ENCODE assay signal across 8 cellular contexts in genomic region chr22:25563757-25564319, GRCh38. TPM values are rescaled to one million over a fixed set of nuclear protein-coding genes. Genes with fewer than 3 reads are reported as not detected.
DNase-seq lines count a peak whose midpoint lies in the region; ATAC-seq and TF ChIP-seq lines count a peak whose summit lies in the region.

No MANE protein-coding gene starts in this region.

- no peak overlapping the region for H2BK12ac ChIP-seq in H9 (ENCODE audit: insufficient read length, low read depth, low read length)

- peak; percentile 10 for ATAC-seq in CD8-positive, alpha-beta T cell
- ATAC-seq in right lobe of liver (peak; percentile 21 to 70 (median 44)), HG02938 (IDR thresholded peaks at IDR 0.05; ENCODE audit: unreplicated experiment) (no peak), GM21786 (IDR thresholded peaks at IDR 0.05; ENCODE audit: unreplicated experiment) (no peak)
- peak; percentile 43 for ATAC-seq in stimulated activated effector memory CD8-positive, alpha-beta T cell treated with anti-CD3 and anti-CD28 coated beads, Interleukin-12 subunit alpha, Interleukin-12 subunit beta, amount 100 ng/mL, for 72 hours

- intact Hi-C loops in CD8-positive, alpha-beta T cell (cut with DNase I, micrococcal nuclease): no loop called here
- intact Hi-C loops in OCI-LY7 (cut with micrococcal nuclease; ENCODE audit: unreplicated experiment) (no loop called here), breast epithelium (cut with DNase I; ENCODE audit: low total_unique reads) (no loop called here), right lobe of liver (cut with DNase I) (no loop called here)

- POLR2A ChIA-PET in CD8-positive, alpha-beta T cell (lab: Charles Lee): no interaction called here
- POLR2A ChIA-PET in OCI-LY7 (lab: Charles Lee): interaction anchor here (0.6 to 1.3 kb wide), 5 partner anchors 16 to 1097 kb away, joined by 3 to 5 read pairs (median 4); no protein-coding TSS in a partner anchor

- H3K9me3 ChIP-seq in CD8-positive, alpha-beta T cell (ENCODE audit: low read length): no peaks in the 10 kb centered on the region
- no peaks in the 10 kb centered on the region for H3K9me3 ChIP-seq in H9 (ENCODE audit: control insufficient read depth, low read depth, low read length)
- no peaks in the 10 kb centered on the region for H3K9me3 ChIP-seq in OCI-LY7 (ENCODE audit: low read length)
- no peaks in the 10 kb centered on the region for H3K9me3 ChIP-seq in breast epithelium
- H3K9me3 ChIP-seq in right lobe of liver: no peaks in the 10 kb centered on the region

- H4K8ac ChIP-seq in H9 (replicated peaks; ENCODE audit: insufficient read length, low read depth, low read length): no peak overlapping the region

- H3K56ac ChIP-seq in H9 (ENCODE audit: insufficient read length, low read depth, low read length): no peak overlapping the region

- CTCF ChIA-PET in CD8-positive, alpha-beta T cell (lab: Charles Lee): interaction anchor here (0.9 kb wide), 1 partner anchor 13 kb away, joined by 3 read pairs; no protein-coding TSS in a partner anchor
- CTCF ChIA-PET in OCI-LY7 (lab: Charles Lee; ENCODE audit: unreplicated experiment): no interaction called here

- peak overlapping the region; percentile 85 for H3K4me3 Mint-ChIP-seq in CD8-positive, alpha-beta T cell
- peak overlapping the region; percentile 79 to 83 for H3K4me3 Mint-ChIP-seq in H9
- H3K4me3 Mint-ChIP-seq in stimulated activated effector memory CD8-positive, alpha-beta T cell treated with anti-CD3 and anti-CD28 coated beads, Interleukin-12 subunit alpha, Interleukin-12 subunit beta, amount 100 ng/mL, for 72 hours: peak overlapping the region; percentile 81

- H3T11ph ChIP-seq in H9 (ENCODE audit: low read length): no peak overlapping the region

- no peaks in the 10 kb centered on the region for H3K9me3 Mint-ChIP-seq in CD8-positive, alpha-beta T cell
- H3K9me3 Mint-ChIP-seq in H9: no peaks in the 10 kb centered on the region
- H3K9me3 Mint-ChIP-seq in stimulated activated effector memory CD8-positive, alpha-beta T cell treated with anti-CD3 and anti-CD28 coated beads, Interleukin-12 subunit alpha, Interleukin-12 subunit beta, amount 100 ng/mL, for 72 hours: no peaks in the 10 kb centered on the region

- peaks cover 8% of the 10 kb centered on the region for H3K36me3 Mint-ChIP-seq in CD8-positive, alpha-beta T cell
- no peaks in the 10 kb centered on the region for H3K36me3 Mint-ChIP-seq in H9 (ENCODE audit: insufficient read depth in 1 of 3, low read depth in 3 of 3)
- H3K36me3 Mint-ChIP-seq in stimulated activated effector memory CD8-positive, alpha-beta T cell treated with anti-CD3 and anti-CD28 coated beads, Interleukin-12 subunit alpha, Interleukin-12 subunit beta, amount 100 ng/mL, for 72 hours: no peaks in the 10 kb centered on the region

- no CpG with 5 or more reads among the region's 21 CpGs for WGBS in H9 (ENCODE audit: extremely low coverage, insufficient read length, low lambda C conversion rate)
- 0% methylated on average over 18 of the region's 21 CpGs for WGBS in right lobe of liver (ENCODE audit: insufficient coverage, low coverage, low lambda C conversion rate, missing lambda C conversion rate)

- no peak overlapping the region for H2BK120ac ChIP-seq in H9 (ENCODE audit: low read depth, low read length, poor library complexity, severe bottlenecking)

- BruUV-seq in OCI-LY7 (replicated peaks; lab: Mats Ljungman, UMichigan): TSS peak; percentile 84

- H3K9ac ChIP-seq in H9 (ENCODE audit: extremely low read depth, insufficient read length, low read length): no peak overlapping the region

- H3K27me3 Mint-ChIP-seq in CD8-positive, alpha-beta T cell (ENCODE audit: low read depth): no peaks in the 10 kb centered on the region
- peaks cover 42% of the 10 kb centered on the region for H3K27me3 Mint-ChIP-seq in H9 (ENCODE audit: low read depth)

- TF ChIP-seq POLR2A in breast epithelium (IDR thresholded peaks at IDR 0.05): no peak
- no peak for TF ChIP-seq POLR2A in right lobe of liver (IDR thresholded peaks at IDR 0.05)

- no peak for TF ChIP-seq CTCF in CD8-positive, alpha-beta T cell (IDR thresholded peaks at IDR 0.05)
- TF ChIP-seq CTCF in H9 (conservative IDR thresholded peaks at IDR 0.05) (no peak), OCI-LY7 (conservative IDR thresholded peaks at IDR 0.05; ENCODE audit: low read length) (no peak), breast epithelium (IDR thresholded peaks at IDR 0.05) (no peak), right lobe of liver (IDR thresholded peaks at IDR 0.05) (no peak)

- H3K4me1 Mint-ChIP-seq in CD8-positive, alpha-beta T cell (ENCODE audit: low read depth): peaks cover 31% of the 10 kb centered on the region
- H3K4me1 Mint-ChIP-seq in H9: peaks cover 39 to 40% of the 10 kb centered on the region in 2 experiments
- peaks cover 25% of the 10 kb centered on the region for H3K4me1 Mint-ChIP-seq in stimulated activated effector memory CD8-positive, alpha-beta T cell treated with anti-CD3 and anti-CD28 coated beads, Interleukin-12 subunit alpha, Interleukin-12 subunit beta, amount 100 ng/mL, for 72 hours

- H4K20me1 ChIP-seq in H9 (ENCODE audit: control insufficient read depth, insufficient read depth, insufficient read length): no peaks in the 10 kb centered on the region
- H4K20me1 ChIP-seq in OCI-LY7 (ENCODE audit: insufficient read depth, low read length): no peaks in the 10 kb centered on the region

- peak in 1 of 7 experiments; percentile 13 for DNase-seq in CD8-positive, alpha-beta T cell
- DNase-seq in H9 (no peak), OCI-LY7 (ENCODE audit: low spot score) (peak; percentile 45), breast epithelium (ENCODE audit: low spot score in 2 of 2) (peak in 1 of 2 donors; percentile 30), right lobe of liver (peak in 1 of 3 donors; percentile 29)
- DNase-seq in stimulated activated effector memory CD8-positive, alpha-beta T cell treated with anti-CD3 and anti-CD28 coated beads, Interleukin-12 subunit alpha, Interleukin-12 subunit beta, amount 100 ng/mL, for 72 hours (ENCODE audit: low spot score in 2 of 2): no peak

- no peak overlapping the region for H3K27ac ChIP-seq in CD8-positive, alpha-beta T cell (ENCODE audit: low read depth, low read length)
- H3K27ac ChIP-seq in H9 (ENCODE audit: insufficient read length, low read depth, low read length): no peak overlapping the region
- peak overlapping the region; percentile 59 for H3K27ac ChIP-seq in OCI-LY7 (ENCODE audit: low read depth, low read length, poor library complexity, severe bottlenecking)
- peak overlapping the region; percentile 76 to 86 for H3K27ac ChIP-seq in breast epithelium
- H3K27ac ChIP-seq in right lobe of liver: no peak overlapping the region

- H2AK5ac ChIP-seq in H9 (ENCODE audit: insufficient read length, low read length): no peak overlapping the region

- no peaks in the 10 kb centered on the region for H3K79me1 ChIP-seq in H9 (ENCODE audit: insufficient read depth, low read depth, low read length, poor library complexity, severe bottlenecking)

- no peak overlapping the region for H3K18ac ChIP-seq in H9 (ENCODE audit: insufficient read length, low read depth, low read length)

- no peaks in the 10 kb centered on the region for H3K36me3 ChIP-seq in CD8-positive, alpha-beta T cell (ENCODE audit: insufficient read depth, low read length)
- H3K36me3 ChIP-seq in OCI-LY7 (ENCODE audit: insufficient read depth, low read length): no peaks in the 10 kb centered on the region
- no peaks in the 10 kb centered on the region for H3K36me3 ChIP-seq in breast epithelium
- H3K36me3 ChIP-seq in right lobe of liver: no peaks in the 10 kb centered on the region

- H2AFZ ChIP-seq in H9 (ENCODE audit: low read length): no peak overlapping the region
- peak overlapping the region; percentile 89 for H2AFZ ChIP-seq in OCI-LY7 (ENCODE audit: low read length)

- H3K4me3 ChIP-seq in CD8-positive, alpha-beta T cell (ENCODE audit: low read depth, low read length): peak overlapping the region; percentile 58
- H3K4me3 ChIP-seq in OCI-LY7 (ENCODE audit: low read depth, low read length, poor library complexity, severe bottlenecking) (peak overlapping the region; percentile 77), breast epithelium (peak overlapping the region; percentile 60 to 97 (median 85)), right lobe of liver (peak overlapping the region in 2 of 3 donors; percentile 38 to 68)

- no peaks in the 10 kb centered on the region for H3K27me3 ChIP-seq in CD8-positive, alpha-beta T cell (ENCODE audit: insufficient read depth, low read length)
- peaks cover 1% of the 10 kb centered on the region; the same call in 1 of the 2 replicates for H3K27me3 ChIP-seq in H9 (ENCODE audit: insufficient read depth, low read length)
- H3K27me3 ChIP-seq in breast epithelium: no peaks in the 10 kb centered on the region
- H3K27me3 ChIP-seq in right lobe of liver: peaks cover 0 to 6% of the 10 kb centered on the region in 2 donors

- H3K4me2 ChIP-seq in H9 (ENCODE audit: insufficient read depth, insufficient read length, low read length) (peak overlapping the region; percentile 79), OCI-LY7 (ENCODE audit: low read length) (peak overlapping the region; percentile 99)

- H3K23me2 ChIP-seq in H9 (ENCODE audit: insufficient read length, low read depth, low read length, poor library complexity, severe bottlenecking): peaks cover 15% of the 10 kb centered on the region

- H3K4me1 ChIP-seq in CD8-positive, alpha-beta T cell (ENCODE audit: insufficient read depth, low read length): peaks cover 16% of the 10 kb centered on the region
- H3K4me1 ChIP-seq in H9 (ENCODE audit: insufficient read depth, low read length): no peaks in the 10 kb centered on the region; the same call in 1 of the 2 replicates
- peaks cover 53% of the 10 kb centered on the region for H3K4me1 ChIP-seq in OCI-LY7 (ENCODE audit: insufficient read depth, low read length, poor library complexity, severe bottlenecking)
- H3K4me1 ChIP-seq in breast epithelium: peaks cover 0 to 8% of the 10 kb centered on the region in 2 donors
- peaks cover 0 to 17% (median 0%) of the 10 kb centered on the region in 4 donors for H3K4me1 ChIP-seq in right lobe of liver

- no peak overlapping the region for H3K23ac ChIP-seq in H9 (ENCODE audit: insufficient read length, low read depth, low read length)

- no peak overlapping the region for H4K91ac ChIP-seq in H9 (ENCODE audit: insufficient read length, low read depth, low read length)

- no peak overlapping the region for H3K4ac ChIP-seq in H9 (ENCODE audit: low read depth, low read length)

- H2BK5ac ChIP-seq in H9 (ENCODE audit: insufficient read length, low read length): no peak overlapping the region

- H3K14ac ChIP-seq in H9 (ENCODE audit: insufficient read depth, low read length): no peak overlapping the region

- no peak overlapping the region for H2BK15ac ChIP-seq in H9 (ENCODE audit: low read depth, low read length)

- no peak overlapping the region for H2BK20ac ChIP-seq in H9 (ENCODE audit: low read depth, low read length, poor library complexity, severe bottlenecking)

- no peaks in the 10 kb centered on the region for H3K79me2 ChIP-seq in H9 (ENCODE audit: insufficient read depth, low read length)
- peaks cover 37% of the 10 kb centered on the region for H3K79me2 ChIP-seq in OCI-LY7 (ENCODE audit: insufficient read depth, low read depth, low read length)

- peak overlapping the region; percentile 56 for H3K27ac Mint-ChIP-seq in CD8-positive, alpha-beta T cell
- peak overlapping the region in 1 of 3 experiments; percentile 13; a peak in 2 of 7 replicates for H3K27ac Mint-ChIP-seq in H9
- H3K27ac Mint-ChIP-seq in stimulated activated effector memory CD8-positive, alpha-beta T cell treated with anti-CD3 and anti-CD28 coated beads, Interleukin-12 subunit alpha, Interleukin-12 subunit beta, amount 100 ng/mL, for 72 hours: peak overlapping the region; percentile 29

- no peak overlapping the region for H4K5ac ChIP-seq in H9 (ENCODE audit: insufficient read length, low read depth, low read length)

- no peaks in the 10 kb centered on the region for H3K9me2 ChIP-seq in OCI-LY7 (ENCODE audit: insufficient read depth, low read length)

RNA-seq across cellular contexts. Expression of gene GRK3, which starts 0.6 kb away (rescaled TPM):
- 1 to 10 TPM; 1.5 to 2.3 TPM for total RNA-seq in CD8-positive, alpha-beta T cell
- total RNA-seq in H9 (2021) (22.8 and 23.9 TPM in 2 replicates), OCI-LY7 (2022) (39.3 and 39.5 TPM in 2 replicates), breast epithelium (10 to 100 TPM; 14.4 to 49.1 (median 16.7) TPM), right lobe of liver (1 to 10 TPM; 1.1 to 4.9 (median 3.6) TPM)
- total RNA-seq in OCI-LY7 (2014; rRNA removed; shearing (Covaris generic)): 11.1 and 14.2 TPM in 2 replicates

Comparison
In these comparisons a context has a peak if more than half of its experiments do, and no peak if none do; other contexts are left out.
1. ATAC-seq: peak in CD8-positive, alpha-beta T cell (single experiment), right lobe of liver (4 of 4) and stimulated activated effector memory CD8-positive, alpha-beta T cell treated with anti-CD3 and anti-CD28 coated beads, Interleukin-12 subunit alpha, Interleukin-12 subunit beta, amount 100 ng/mL, for 72 hours (single experiment); none in HG02938 (single experiment) and GM21786 (single experiment).
2. H3K27ac ChIP-seq: peak in OCI-LY7 (single experiment) and breast epithelium (2 of 2); none in CD8-positive, alpha-beta T cell (single experiment), H9 (single experiment) and right lobe of liver (0 of 3).
3. Peak in every context shown above with its lines, with median percentiles within 50 percentile points of each other: H3K4me3 ChIP-seq and H3K4me3 Mint-ChIP-seq.